Comparison of ENCODE assay signal across 29 cellular contexts in the genomic region with DNA sequence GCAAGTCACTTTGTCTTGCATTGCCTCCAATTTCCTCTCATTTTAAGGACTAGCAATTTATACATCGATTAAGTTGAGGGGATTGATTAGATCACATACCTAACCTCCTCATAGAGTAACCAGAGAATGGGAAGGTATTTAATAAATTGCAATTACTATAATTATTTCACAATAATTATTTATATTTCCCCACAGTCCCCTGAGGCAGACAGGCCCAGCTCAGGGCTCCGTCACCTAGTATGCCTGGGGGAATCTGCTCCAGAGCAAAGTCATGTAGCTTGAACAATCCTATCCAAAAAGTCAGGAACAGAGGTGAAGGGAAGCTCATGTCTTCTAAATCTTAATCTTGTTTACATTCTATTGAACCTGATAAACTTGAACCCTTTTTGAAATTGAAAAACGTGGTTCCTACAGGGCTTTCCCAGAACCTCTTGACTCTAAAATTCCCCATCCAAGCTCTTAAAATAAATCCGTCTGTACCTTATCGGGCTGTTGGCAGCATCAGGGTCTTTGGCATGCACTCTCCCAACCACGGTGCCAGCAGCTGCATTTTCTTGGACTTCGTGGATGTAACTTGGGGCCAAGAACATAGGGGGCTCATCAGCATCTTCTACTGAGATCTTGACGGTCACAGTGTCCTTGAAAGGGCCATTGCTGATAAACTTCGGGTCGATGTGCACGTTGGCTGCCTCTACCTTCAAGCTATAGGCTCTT.
"Had no signal": no experiment of that assay in that cellular context is flagged by ENCODE, and none has a peak within 500 bp of the region (broad histone marks: within the 10 kb centered on the region; RNA-seq: fewer than 3 reads in every experiment).

No MANE protein-coding gene starts in this region.

- H3K9me3 Mint-ChIP-seq: neural crest cell had no signal

- H3K4me1 ChIP-seq: colonic mucosa, gastrocnemius medialis had no signal

- H3K27ac Mint-ChIP-seq: activated B cell treated with CpG ODN at 0.5 μM for 24 hours; activated CD4-positive, alpha-beta T cell treated with anti-CD3 and anti-CD28 coated beads for 36 hours; activated naive CD8-positive, alpha-beta T cell; activated T-cell treated with anti-CD3 and anti-CD28 coated beads, Interleukin-2, amount 50 U/mL, for 72 hours; mesothelial cell of epicardium; naive B cell; stimulated activated naive B cell treated with anti-CD40 and anti-IgM and Interleukin-4, amounts not matched to agents 10 μg/mL and 1 μg/mL and 100 μg/mL, for 72 hours; T-helper 2 cell treated with Interferon-gamma antibody and Interleukin-4, amounts not matched to agents 5 μg/mL and 100 μg/mL, for 36 hours had no signal

- H3K27me3 ChIP-seq: colonic mucosa, dorsolateral prefrontal cortex, gastrocnemius medialis, stomach, tibial artery had no signal

- H3K27me3 Mint-ChIP-seq: activated B cell treated with CpG ODN at 0.5 μM for 24 hours; activated CD4-positive, alpha-beta T cell treated with anti-CD3 and anti-CD28 coated beads for 36 hours; activated naive CD8-positive, alpha-beta T cell; central memory CD8-positive, alpha-beta T cell; naive B cell; stimulated activated naive B cell treated with anti-CD40 and anti-IgM and Interleukin-4, amounts not matched to agents 10 μg/mL and 1 μg/mL and 100 μg/mL, for 72 hours had no signal

- H3K36me3 Mint-ChIP-seq: activated naive CD8-positive, alpha-beta T cell; naive B cell; stimulated activated naive B cell treated with anti-CD40 and anti-IgM and Interleukin-4, amounts not matched to agents 10 μg/mL and 1 μg/mL and 100 μg/mL, for 72 hours had no signal

- H3K9me3 ChIP-seq: colonic mucosa, gastrocnemius medialis, stomach, tibial artery had no signal

- H3K4me3 Mint-ChIP-seq: activated B cell treated with CpG ODN at 0.5 μM for 24 hours; activated CD4-positive, alpha-beta T cell treated with anti-CD3 and anti-CD28 coated beads for 36 hours; activated naive CD8-positive, alpha-beta T cell; activated T-cell treated with anti-CD3 and anti-CD28 coated beads, Interleukin-2, amount 50 U/mL, for 72 hours; central memory CD8-positive, alpha-beta T cell; mesothelial cell of epicardium; naive B cell; neural crest cell; stimulated activated naive B cell treated with anti-CD40 and anti-IgM and Interleukin-4, amounts not matched to agents 10 μg/mL and 1 μg/mL and 100 μg/mL, for 72 hours; T-helper 2 cell treated with Interferon-gamma antibody and Interleukin-4, amounts not matched to agents 5 μg/mL and 100 μg/mL, for 36 hours had no signal

- H3K27ac ChIP-seq: colonic mucosa, gastrocnemius medialis, stomach, tibial artery had no signal

- H3K36me3 ChIP-seq: colonic mucosa, gastrocnemius medialis had no signal

- H3K4me3 ChIP-seq: colonic mucosa, dorsolateral prefrontal cortex, gastrocnemius medialis, stomach, tibial artery had no signal

- DNase-seq: activated B cell treated with CpG ODN at 0.5 μM for 24 hours; activated CD4-positive, alpha-beta T cell treated with anti-CD3 and anti-CD28 coated beads for 36 hours; activated naive CD4-positive, alpha-beta T cell; activated T-cell treated with anti-CD3 and anti-CD28 coated beads for 4 hours; activated T-cell treated with anti-CD3 and anti-CD28 coated beads, Interleukin-2, amount 50 U/mL, for 72 hours; anterior cingulate cortex; colonic mucosa; dorsolateral prefrontal cortex; effector memory CD4-positive, alpha-beta T cell; gastrocnemius medialis; glutamatergic neuron; mammary epithelial cell; naive B cell; occipital lobe; posterior cingulate gyrus; small intestine; stimulated activated CD4-positive, alpha-beta T cell treated with anti-CD3 and anti-CD28 coated beads, Interleukin-1b, Interleukin-23, amount 100 ng/mL, for 48 hours; stimulated activated CD4-positive, alpha-beta T cell treated with anti-CD3 and anti-CD28 coated beads, Interleukin-4, amount 100 ng/mL, for 4 hours; stimulated activated CD8-positive, alpha-beta memory T cell treated with anti-CD3 and anti-CD28 coated beads, Interleukin-4, amount 100 ng/mL, for 48 hours; stimulated activated naive B cell treated with anti-CD40 and anti-IgM and Interleukin-4, amounts not matched to agents 10 μg/mL and 1 μg/mL and 100 μg/mL, for 72 hours; stomach; T-helper 1 cell; tibial artery had no signal

- H3K4me1 Mint-ChIP-seq: activated B cell treated with CpG ODN at 0.5 μM for 24 hours; activated CD4-positive, alpha-beta T cell treated with anti-CD3 and anti-CD28 coated beads for 36 hours; central memory CD8-positive, alpha-beta T cell; naive B cell; neural crest cell; stimulated activated naive B cell treated with anti-CD40 and anti-IgM and Interleukin-4, amounts not matched to agents 10 μg/mL and 1 μg/mL and 100 μg/mL, for 72 hours had no signal

- ATAC-seq: activated CD4-positive, alpha-beta T cell treated with anti-CD3 and anti-CD28 coated beads for 36 hours; activated T-cell treated with anti-CD3 and anti-CD28 coated beads, Interleukin-2, amount 50 U/mL, for 72 hours; gastrocnemius medialis; sciatic nerve; stimulated activated naive B cell treated with anti-CD40 and anti-IgM and Interleukin-4, amounts not matched to agents 10 μg/mL and 1 μg/mL and 100 μg/mL, for 72 hours had no signal
